In genomic region chr22:48751539-48752437, GRCh38 we compare ENCODE assay signal across 18 cellular contexts.
"Had no signal": no experiment of that assay in that cellular context is flagged by ENCODE, and none has a peak within 500 bp of the region (broad histone marks: within the 10 kb centered on the region; RNA-seq: fewer than 3 reads in every experiment).

No MANE protein-coding gene starts in this region.

- H3K36me3 Mint-ChIP-seq: activated naive CD4-positive, alpha-beta T cell treated with anti-CD3 and anti-CD28 coated beads, Interleukin-2, amount 50 U/mL, for 24 hours; naive thymus-derived CD8-positive, alpha-beta T cell had no signal

- DNase-seq: activated CD4-positive, alpha-beta T cell treated with anti-CD3 and anti-CD28 coated beads, Interleukin-2, amount 50 U/mL, for 1 hour; activated CD4-positive, CD25-positive, alpha-beta regulatory T cell; activated CD8-positive, alpha-beta memory T cell treated with anti-CD3 and anti-CD28 coated beads, Interleukin-2, amount 50 U/mL, for 4 hours; cerebellar nuclear complex; esophagus squamous epithelium; foreskin fibroblast; glutamatergic neuron; left colon; mammary epithelial cell; stimulated activated CD4-positive, alpha-beta T cell treated with anti-CD3 and anti-CD28 coated beads, Interleukin-15, amount 100 ng/mL, for 24 hours; T-helper 17 cell; thyroid gland had no signal

- H3K9me3 ChIP-seq: esophagus squamous epithelium, mucosa of descending colon, thyroid gland had no signal

- H3K27me3 Mint-ChIP-seq: brain had no signal

- H3K27ac ChIP-seq: dorsolateral prefrontal cortex, esophagus squamous epithelium, thyroid gland had no signal

- H3K4me1 Mint-ChIP-seq: activated naive CD4-positive, alpha-beta T cell treated with anti-CD3 and anti-CD28 coated beads, Interleukin-2, amount 50 U/mL, for 24 hours; brain; naive thymus-derived CD8-positive, alpha-beta T cell; T-helper 17 cell had no signal

- H3K9me3 Mint-ChIP-seq: activated naive CD4-positive, alpha-beta T cell treated with anti-CD3 and anti-CD28 coated beads, Interleukin-2, amount 50 U/mL, for 24 hours; brain; naive thymus-derived CD8-positive, alpha-beta T cell had no signal

- H3K4me1 ChIP-seq: esophagus squamous epithelium, thyroid gland had no signal

- FAIRE-seq: TTC549 had no signal

- ATAC-seq: left colon; mucosa of descending colon; naive thymus-derived CD8-positive, alpha-beta T cell; T-helper 17 cell had no signal

- H3K4me3 Mint-ChIP-seq: activated naive CD4-positive, alpha-beta T cell treated with anti-CD3 and anti-CD28 coated beads, Interleukin-2, amount 50 U/mL, for 24 hours; brain; naive thymus-derived CD8-positive, alpha-beta T cell; T-helper 17 cell had no signal

- H3K27ac Mint-ChIP-seq: activated naive CD4-positive, alpha-beta T cell treated with anti-CD3 and anti-CD28 coated beads, Interleukin-2, amount 50 U/mL, for 24 hours; naive thymus-derived CD8-positive, alpha-beta T cell; T-helper 17 cell had no signal

- H3K4me3 ChIP-seq: dorsolateral prefrontal cortex, esophagus squamous epithelium, mucosa of descending colon, thyroid gland had no signal
